ENCODE assay signal across 22 cellular contexts in genomic region chr10:47091421-47091820, GRCh38.
DNase-seq lines count a peak whose midpoint lies in the region; ATAC-seq and TF ChIP-seq lines count a peak whose summit lies in the region.
"Had no signal": no experiment of that assay in that cellular context is flagged by ENCODE, and none has a peak within 500 bp of the region (broad histone marks: within the 10 kb centered on the region; RNA-seq: fewer than 3 reads in every experiment).

No MANE protein-coding gene starts in this region.

- H3K79me2 ChIP-seq in neural progenitor cell (ENCODE audit: low read depth): no peaks in the 10 kb centered on the region
- no peaks in the 10 kb centered on the region for H3K79me2 ChIP-seq in mesendoderm (ENCODE audit: control insufficient read depth, insufficient read depth, low read length)

- no peak overlapping the region for H4K8ac ChIP-seq in mesendoderm (ENCODE audit: low read depth, low read length)

- no peaks in the 10 kb centered on the region for H4K20me1 ChIP-seq in neural progenitor cell (ENCODE audit: low read depth)

- H2BK120ac ChIP-seq in mesendoderm (ENCODE audit: low read depth, low read length): no peak overlapping the region

- H3K9ac ChIP-seq in neural progenitor cell (no peak overlapping the region), mesendoderm (ENCODE audit: low read length) (no peak overlapping the region)

- peak; percentile 42 for DNase-seq in activated CD8-positive, alpha-beta memory T cell treated with anti-CD3 and anti-CD28 coated beads for 24 hours
- DNase-seq in activated CD8-positive, alpha-beta memory T cell treated with anti-CD3 and anti-CD28 coated beads, Interleukin-2, amount 50 U/mL, for 4 hours: no peak
- DNase-seq in activated CD8-positive, alpha-beta memory T cell treated with anti-CD3 and anti-CD28 coated beads, Interleukin-2, amount 10 ng/mL, durations not matched to agents 7 days and 5 days: peak; percentile 7
- DNase-seq in neural progenitor cell (ENCODE audit: low spot score): no peak
- no peak for DNase-seq in mesendoderm
- no peak for DNase-seq in amniotic stem cell (lab: John Stamatoyannopoulos, UW)
- no peak for DNase-seq in stomach
- DNase-seq: AML-193; BE2C; CD4-positive, CD25-positive, alpha-beta regulatory T cell; CD8-positive, alpha-beta T cell; DMS 273 treated with DMSO at 0.1 percent for 48 hours; DMS79; EL; GDM1; GOT3; HFFc6 had no signal

- H2AFZ ChIP-seq in neural progenitor cell (replicated peaks): no peak overlapping the region

- H3K27ac ChIP-seq in neural progenitor cell: no peak overlapping the region
- H3K27ac ChIP-seq in mesendoderm (ENCODE audit: low read depth, low read length): no peak overlapping the region
- H3K27ac ChIP-seq in stomach: no peak overlapping the region
- H3K27ac ChIP-seq: 22Rv1, C4-2B had no signal

- H3K18ac ChIP-seq in mesendoderm (ENCODE audit: low read length): no peak overlapping the region

- H3K9me3 ChIP-seq in neural progenitor cell (ENCODE audit: low read depth): no peaks in the 10 kb centered on the region
- H3K9me3 ChIP-seq in stomach: no peaks in the 10 kb centered on the region
- H3K9me3 ChIP-seq: BE2C, HAP-1 had no signal

- no peaks in the 10 kb centered on the region for H3K36me3 ChIP-seq in neural progenitor cell
- H3K36me3 ChIP-seq in mesendoderm (ENCODE audit: control insufficient read depth, insufficient read depth, low read length): no peaks in the 10 kb centered on the region
- no peaks in the 10 kb centered on the region for H3K36me3 ChIP-seq in stomach
- H3K36me3 ChIP-seq: BE2C, HAP-1 had no signal

- H3K79me1 ChIP-seq in mesendoderm (ENCODE audit: low read length): no peaks in the 10 kb centered on the region

- H3F3A ChIP-seq in neural progenitor cell (ENCODE audit: low read depth): no peaks in the 10 kb centered on the region

- no peaks in the 10 kb centered on the region for H3K27me3 ChIP-seq in neural progenitor cell
- no peaks in the 10 kb centered on the region for H3K27me3 ChIP-seq in mesendoderm (ENCODE audit: insufficient read depth, low read length, poor library complexity)
- H3K27me3 ChIP-seq in stomach: no peaks in the 10 kb centered on the region
- H3K27me3 ChIP-seq: BE2C had no signal

- no peak overlapping the region for H3K4me2 ChIP-seq in neural progenitor cell
- H3K4me2 ChIP-seq in mesendoderm (ENCODE audit: low read length): no peak overlapping the region

- H3K4me1 ChIP-seq in neural progenitor cell (peaks cover 7% of the 10 kb centered on the region), mesendoderm (ENCODE audit: control insufficient read depth, low read depth, low read length) (peaks cover 2% of the 10 kb centered on the region), stomach (no peaks in the 10 kb centered on the region)
- H3K4me1 ChIP-seq: BE2C, HAP-1 had no signal

- H3K23ac ChIP-seq in mesendoderm (ENCODE audit: low read length): no peak overlapping the region

- no peak overlapping the region for H2AK5ac ChIP-seq in mesendoderm (ENCODE audit: low read length)

- TF ChIP-seq EP300 in stomach (IDR thresholded peaks at IDR 0.05): no peak

- no peaks in the 10 kb centered on the region for H3K4me1 Mint-ChIP-seq in activated CD8-positive, alpha-beta memory T cell treated with anti-CD3 and anti-CD28 coated beads, Interleukin-2, amount 10 ng/mL, durations not matched to agents 7 days and 5 days
- peaks cover 31% of the 10 kb centered on the region for H3K4me1 Mint-ChIP-seq in neural progenitor cell

- H3K36me3 Mint-ChIP-seq in activated CD8-positive, alpha-beta memory T cell treated with anti-CD3 and anti-CD28 coated beads, Interleukin-2, amount 10 ng/mL, durations not matched to agents 7 days and 5 days: no peaks in the 10 kb centered on the region
- H3K36me3 Mint-ChIP-seq in neural progenitor cell: no peaks in the 10 kb centered on the region
- H3K36me3 Mint-ChIP-seq: CD4-positive, CD25-positive, alpha-beta regulatory T cell; CD8-positive, alpha-beta T cell had no signal

- no peaks in the 10 kb centered on the region for H3K9me3 Mint-ChIP-seq in activated CD8-positive, alpha-beta memory T cell treated with anti-CD3 and anti-CD28 coated beads, Interleukin-2, amount 10 ng/mL, durations not matched to agents 7 days and 5 days (ENCODE audit: low read depth)
- H3K9me3 Mint-ChIP-seq in neural progenitor cell: peaks cover 31% of the 10 kb centered on the region
- H3K9me3 Mint-ChIP-seq: CD4-positive, CD25-positive, alpha-beta regulatory T cell; CD8-positive, alpha-beta T cell had no signal

- no peak for TF ChIP-seq POLR2A in stomach (IDR thresholded peaks at IDR 0.05)

- H3K56ac ChIP-seq in mesendoderm (ENCODE audit: low read length): no peak overlapping the region

- CTCF ChIA-PET in activated CD8-positive, alpha-beta memory T cell treated with anti-CD3 and anti-CD28 coated beads, Interleukin-2, amount 10 ng/mL, durations not matched to agents 7 days and 5 days (lab: Charles Lee): no interaction called here

- no peak overlapping the region for H3K27ac Mint-ChIP-seq in activated CD8-positive, alpha-beta memory T cell treated with anti-CD3 and anti-CD28 coated beads, Interleukin-2, amount 10 ng/mL, durations not matched to agents 7 days and 5 days
- peak overlapping the region; percentile 91 for H3K27ac Mint-ChIP-seq in neural progenitor cell
- H3K27ac Mint-ChIP-seq: CD8-positive, alpha-beta T cell; HFFc6 had no signal

- H3K4me3 ChIP-seq in neural progenitor cell (no peak overlapping the region), mesendoderm (ENCODE audit: low read length) (no peak overlapping the region), stomach (no peak overlapping the region)
- H3K4me3 ChIP-seq: GM12878, HAP-1 had no signal

- no peak overlapping the region for H2BK5ac ChIP-seq in mesendoderm (ENCODE audit: low read length)

- no peak overlapping the region for H2BK15ac ChIP-seq in mesendoderm (replicated peaks; ENCODE audit: low read depth)

- no CpG with 5 or more reads among the region's 2 CpGs for WGBS in mesendoderm (ENCODE audit: extremely low coverage, insufficient coverage, low lambda C conversion rate)
- 63 to 88% (median 66%) methylated on average over 1 to 2 of the region's 2 CpGs for WGBS in stomach, 5 donors

- peaks cover 2% of the 10 kb centered on the region for H3K27me3 Mint-ChIP-seq in activated CD8-positive, alpha-beta memory T cell treated with anti-CD3 and anti-CD28 coated beads, Interleukin-2, amount 10 ng/mL, durations not matched to agents 7 days and 5 days
- peaks cover 20% of the 10 kb centered on the region for H3K27me3 Mint-ChIP-seq in neural progenitor cell (ENCODE audit: insufficient read depth, low read depth)
- H3K27me3 Mint-ChIP-seq: CD4-positive, CD25-positive, alpha-beta regulatory T cell had no signal

- H4K5ac ChIP-seq in mesendoderm (ENCODE audit: low read length): no peak overlapping the region

- H3K4me3 Mint-ChIP-seq in activated CD8-positive, alpha-beta memory T cell treated with anti-CD3 and anti-CD28 coated beads, Interleukin-2, amount 10 ng/mL, durations not matched to agents 7 days and 5 days: no peak overlapping the region
- peak overlapping the region; percentile 10 for H3K4me3 Mint-ChIP-seq in neural progenitor cell
- H3K4me3 Mint-ChIP-seq: CD4-positive, CD25-positive, alpha-beta regulatory T cell; CD8-positive, alpha-beta T cell; HFFc6 had no signal

- no peak overlapping the region for H3K4ac ChIP-seq in mesendoderm (ENCODE audit: low read depth, low read length)

- intact Hi-C loops in stomach (cut with DNase I; ENCODE audit: low total_unique reads): no loop called here

- TF ChIP-seq CTCF in neural progenitor cell (IDR thresholded peaks at IDR 0.05) (no peak), stomach (IDR thresholded peaks at IDR 0.05) (no peak)

- ATAC-seq in activated CD8-positive, alpha-beta memory T cell treated with anti-CD3 and anti-CD28 coated beads, Interleukin-2, amount 10 ng/mL, durations not matched to agents 7 days and 5 days: no peak
- no peak for ATAC-seq in GM19467 (IDR thresholded peaks at IDR 0.05; ENCODE audit: unreplicated experiment)
- ATAC-seq: CD8-positive, alpha-beta T cell; GM12878 had no signal

Comparison
In these comparisons a context has a peak if more than half of its experiments do, and no peak if none do; other contexts are left out.
1. DNase-seq: peak in activated CD8-positive, alpha-beta memory T cell treated with anti-CD3 and anti-CD28 coated beads for 24 hours (single experiment) and activated CD8-positive, alpha-beta memory T cell treated with anti-CD3 and anti-CD28 coated beads, Interleukin-2, amount 10 ng/mL, durations not matched to agents 7 days and 5 days (single experiment); none in activated CD8-positive, alpha-beta memory T cell treated with anti-CD3 and anti-CD28 coated beads, Interleukin-2, amount 50 U/mL, for 4 hours (single experiment), neural progenitor cell (single experiment), mesendoderm (single experiment), amniotic stem cell (single experiment) and stomach (single experiment).